Comparison of ENCODE assay signal across 23 cellular contexts in genomic region chr14:51321036-51321435, GRCh38.
DNase-seq lines count a peak whose midpoint lies in the region; ATAC-seq, FAIRE-seq and TF ChIP-seq lines count a peak whose summit lies in the region.
"Had no signal": no experiment of that assay in that cellular context is flagged by ENCODE, and none has a peak within 500 bp of the region (broad histone marks: within the 10 kb centered on the region; RNA-seq: fewer than 3 reads in every experiment).

No MANE protein-coding gene starts in this region.

- no peak for TF ChIP-seq CTCF in bronchial epithelial cell (IDR thresholded peaks at IDR 0.05; ENCODE audit: insufficient read depth, low read length, severe bottlenecking)
- TF ChIP-seq CTCF in endothelial cell of umbilical vein (IDR thresholded peaks at IDR 0.05; ENCODE audit: extremely low read depth in 1 of 2, insufficient read depth in 1 of 2, low read depth in 1 of 2, low read length in 2 of 2): no peak
- no peak for TF ChIP-seq CTCF in esophagus muscularis mucosa (IDR thresholded peaks at IDR 0.05)

- H3K4me1 ChIP-seq in endothelial cell of umbilical vein (ENCODE audit: control insufficient read depth, extremely low read depth, insufficient read depth, low read length) (no peaks in the 10 kb centered on the region), esophagus muscularis mucosa (peaks cover 14 to 25% (median 24%) of the 10 kb centered on the region in 4 donors)
- H3K4me1 ChIP-seq: A549 had no signal

- H3K36me3 Mint-ChIP-seq in activated T-cell treated with anti-CD3 and anti-CD28 coated beads, Interleukin-2, amount 50 U/mL, for 4 hours (ENCODE audit: insufficient read depth): no peaks in the 10 kb centered on the region
- H3K36me3 Mint-ChIP-seq: CD4-positive, alpha-beta memory T cell had no signal

- no peaks in the 10 kb centered on the region for H4K20me1 ChIP-seq in endothelial cell of umbilical vein (replicated peaks; ENCODE audit: control insufficient read depth, extremely low read depth, insufficient read depth, low read length)

- BruUV-seq in endothelial cell of umbilical vein (replicated peaks; lab: Mats Ljungman, UMichigan): no TSS peak

- dilution Hi-C loops in endothelial cell of umbilical vein (cut with MboI; ENCODE audit: extremely low pct_ligation_motif_present, low sequenced_read_pairs): no loop called here

- H3K9me3 Mint-ChIP-seq in activated T-cell treated with anti-CD3 and anti-CD28 coated beads, Interleukin-2, amount 50 U/mL, for 4 hours: no peaks in the 10 kb centered on the region

- no peak overlapping the region for H3K4me3 Mint-ChIP-seq in activated T-cell treated with anti-CD3 and anti-CD28 coated beads, Interleukin-2, amount 50 U/mL, for 4 hours
- H3K4me3 Mint-ChIP-seq: CD4-positive, alpha-beta memory T cell had no signal

- H3K36me3 ChIP-seq in bronchial epithelial cell (ENCODE audit: control insufficient read depth, insufficient read depth, low read length) (no peaks in the 10 kb centered on the region), endothelial cell of umbilical vein (ENCODE audit: control insufficient read depth in 2 of 2, extremely low read depth in 1 of 2, insufficient read depth in 2 of 2, low read length in 2 of 2) (no peaks in the 10 kb centered on the region), esophagus muscularis mucosa (no peaks in the 10 kb centered on the region)

- no peaks in the 10 kb centered on the region for H3K4me1 Mint-ChIP-seq in activated T-cell treated with anti-CD3 and anti-CD28 coated beads, Interleukin-2, amount 50 U/mL, for 4 hours (ENCODE audit: low read depth)
- H3K4me1 Mint-ChIP-seq: CD4-positive, alpha-beta memory T cell had no signal

- FAIRE-seq in RCC 7860 (lab: Jason Lieb, UNC) (peak; percentile 80), bronchial epithelial cell (lab: Jason Lieb, UNC) (no peak), endothelial cell of umbilical vein (lab: Jason Lieb, UNC) (no peak)
- FAIRE-seq: A549, GM12891, GM18507, H1 had no signal

- 95% methylated on average over 3 of the region's 3 CpGs for WGBS in esophagus muscularis mucosa

- H3K4me3 ChIP-seq in bronchial epithelial cell (ENCODE audit: low read depth, low read length): no peak overlapping the region
- H3K4me3 ChIP-seq in endothelial cell of umbilical vein (replicated peaks in 1 of 3; ENCODE audit: insufficient read depth in 1 of 3, low read depth in 1 of 3, low read length in 3 of 3): no peak overlapping the region
- no peak overlapping the region for H3K4me3 ChIP-seq in esophagus muscularis mucosa
- H3K4me3 ChIP-seq: A549, GM23248 had no signal

- no peaks in the 10 kb centered on the region for H3K27me3 ChIP-seq in bronchial epithelial cell (ENCODE audit: control insufficient read depth, insufficient read depth, low read length)
- no peaks in the 10 kb centered on the region for H3K27me3 ChIP-seq in endothelial cell of umbilical vein (ENCODE audit: control insufficient read depth in 2 of 2, insufficient read depth in 2 of 2, low read length in 2 of 2)
- no peaks in the 10 kb centered on the region for H3K27me3 ChIP-seq in esophagus muscularis mucosa

- no peaks in the 10 kb centered on the region for H3K79me2 ChIP-seq in endothelial cell of umbilical vein (ENCODE audit: control insufficient read depth, insufficient read depth, low read length)

- no peak overlapping the region for H3K27ac ChIP-seq in endothelial cell of umbilical vein (ENCODE audit: insufficient read depth, low read depth, low read length)
- H3K27ac ChIP-seq in esophagus muscularis mucosa (replicated peaks in 1 of 4): no peak overlapping the region
- H3K27ac ChIP-seq: A549, GM23248 had no signal

- CTCF ChIA-PET in endothelial cell of umbilical vein (lab: Charles Lee): no interaction called here

- ATAC-seq in GM21528 (IDR thresholded peaks at IDR 0.05; ENCODE audit: low FRiP score, unreplicated experiment): no peak
- no peak for ATAC-seq in activated T-cell treated with anti-CD3 and anti-CD28 coated beads, Interleukin-2, amount 50 U/mL, for 4 hours
- ATAC-seq: A549 had no signal

- TF ChIP-seq POLR2A in endothelial cell of umbilical vein (IDR thresholded peaks at IDR 0.05; ENCODE audit: low read depth, low read length) (no peak), esophagus muscularis mucosa (IDR thresholded peaks at IDR 0.05; ENCODE audit: low read depth) (no peak)

- H3K9me1 ChIP-seq in endothelial cell of umbilical vein (replicated peaks; ENCODE audit: control insufficient read depth, extremely low read depth, insufficient read depth, low read length): no peaks in the 10 kb centered on the region

- no peak for TF ChIP-seq EP300 in esophagus muscularis mucosa (IDR thresholded peaks at IDR 0.05)

- H3K9ac ChIP-seq in endothelial cell of umbilical vein (replicated peaks; ENCODE audit: extremely low read depth, insufficient read depth, low read length): no peak overlapping the region
- H3K9ac ChIP-seq: GM23248 had no signal

- POLR2A ChIA-PET in endothelial cell of umbilical vein (lab: Charles Lee): no interaction called here

- H3K27me3 Mint-ChIP-seq in activated T-cell treated with anti-CD3 and anti-CD28 coated beads, Interleukin-2, amount 50 U/mL, for 4 hours (ENCODE audit: low read depth): peaks cover 9% of the 10 kb centered on the region

- in situ Hi-C loops in ACHN (cut with HindIII; ENCODE audit: low pct_ligation_motif_present, low pct_unique_long_range_greater_than_20kb, low sequenced_read_pairs): no loop called here

- peak; percentile 19 for DNase-seq in ACHN
- peak; percentile 64 for DNase-seq in RCC 7860 (ENCODE audit: low spot score)
- peak; percentile 47 for DNase-seq in bronchial epithelial cell (ENCODE audit: low read depth)
- peak; percentile 40 for DNase-seq in endothelial cell of umbilical vein (ENCODE audit: low read depth, low spot score)
- DNase-seq in occipital lobe (lab: John Stamatoyannopoulos, UW): no peak
- DNase-seq in esophagus muscularis mucosa (ENCODE audit: extremely low spot score): no peak
- DNase-seq in activated T-cell treated with anti-CD3 and anti-CD28 coated beads, Interleukin-2, amount 50 U/mL, for 4 hours: no peak
- DNase-seq: 8988T; C1 segment of cervical spinal cord; Calu3; CD4-positive, alpha-beta memory T cell; COR-L47; DMS53; DMS79 treated with DMSO at 0.1 percent for 48 hours; GF-D8; GM23248; H7; HCEC 1CT had no signal

- no peak overlapping the region for H3K4me2 ChIP-seq in endothelial cell of umbilical vein (ENCODE audit: insufficient read depth, low read length)
- H3K4me2 ChIP-seq: A549 had no signal

- intact Hi-C loops in endothelial cell of umbilical vein (cut with micrococcal nuclease) (no loop called here), esophagus muscularis mucosa (cut with DNase I) (no loop called here)

- H3K9me3 ChIP-seq in endothelial cell of umbilical vein (replicated peaks; ENCODE audit: control insufficient read depth, insufficient read depth, low read length) (no peaks in the 10 kb centered on the region), esophagus muscularis mucosa (no peaks in the 10 kb centered on the region)
- H3K9me3 ChIP-seq: A549 had no signal

- H2AFZ ChIP-seq in endothelial cell of umbilical vein (ENCODE audit: low read depth, low read length): no peak overlapping the region
- H2AFZ ChIP-seq: GM23248 had no signal

TF ChIP-seq in endothelial cell of umbilical vein, 7 proteins besides CTCF, POLR2A, EP300 and RAD21:
- TF ChIP-seq GATA2 (IDR thresholded peaks at IDR 0.05; ENCODE audit: insufficient read depth, insufficient read length, low read depth, low read length) (peak; percentile 46), POLR2AphosphoS5 (IDR thresholded peaks at IDR 0.05; ENCODE audit: insufficient read depth, low read depth, low read length) (no peak)
TF ChIP-seq in endothelial cell of umbilical vein: peak in this region for 1.

Comparison
In these comparisons a context has a peak if more than half of its experiments do, and no peak if none do; other contexts are left out.
1. DNase-seq: peak in ACHN (single experiment), RCC 7860 (single experiment), bronchial epithelial cell (single experiment) and endothelial cell of umbilical vein (single experiment); none in occipital lobe (single experiment), esophagus muscularis mucosa (single experiment) and activated T-cell treated with anti-CD3 and anti-CD28 coated beads, Interleukin-2, amount 50 U/mL, for 4 hours (single experiment).